Comparison of ENCODE assay signal across 17 cellular contexts in genomic region chr9:135080286-135081263, GRCh38. TPM values are rescaled to one million over a fixed set of nuclear protein-coding genes. Genes with fewer than 3 reads are reported as not detected.
DNase-seq lines count a peak whose midpoint lies in the region; ATAC-seq and TF ChIP-seq lines count a peak whose summit lies in the region.
"Had no signal": no experiment of that assay in that cellular context is flagged by ENCODE, and none has a peak within 500 bp of the region (broad histone marks: within the 10 kb centered on the region; RNA-seq: fewer than 3 reads in every experiment).

No MANE protein-coding gene starts in this region.

- H3K4me3 ChIP-seq in WERI-Rb-1 (ENCODE audit: low read depth, low read length) (no peak overlapping the region), lower lobe of right lung (no peak overlapping the region), suprapubic skin (no peak overlapping the region)

- TF ChIP-seq CTCF in WERI-Rb-1 (IDR thresholded peaks at IDR 0.05; ENCODE audit: low read depth, low read length), result peak; percentile 40
- TF ChIP-seq CTCF in lower lobe of right lung (IDR thresholded peaks at IDR 0.05), result no peak
- TF ChIP-seq CTCF in suprapubic skin (IDR thresholded peaks at IDR 0.05), result no peak
- no peak for TF ChIP-seq CTCF in GM20000 (IDR thresholded peaks at IDR 0.05; ENCODE audit: extremely low read depth, missing control alignments)

- TF ChIP-seq POLR2A in suprapubic skin (IDR thresholded peaks at IDR 0.05), result no peak

- peak; percentile 34 for DNase-seq in activated effector memory CD4-positive, alpha-beta T cell treated with anti-CD3 and anti-CD28 coated beads, Interleukin-2, amount 50 U/mL, for 16 hours
- DNase-seq in activated effector memory CD4-positive, alpha-beta T cell treated with Interleukin-2 at 50 U/mL for 16 hours, result no peak
- DNase-seq in WERI-Rb-1, result peak; percentile 60
- peak; percentile 25 for DNase-seq in lower lobe of right lung
- DNase-seq in suprapubic skin (ENCODE audit: low spot score in 2 of 2), result peak; percentile 46 to 65
- DNase-seq in SW 1271 (lab: John Stamatoyannopoulos, UW), result no peak
- DNase-seq in GM20000 (ENCODE audit: low spot score), result no peak
- DNase-seq: Calu3; CD4-positive, CD25-positive, alpha-beta regulatory T cell; DND-41; GDM1; GOT3; KBM-7; NCI-H1092; NCI-H446 treated with DMSO at 0.1 percent for 48 hours; SIG-M5 had no signal

- H3K9me3 ChIP-seq in WERI-Rb-1 (ENCODE audit: severe bottlenecking) (no peaks in the 10 kb centered on the region), lower lobe of right lung (no peaks in the 10 kb centered on the region), suprapubic skin (no peaks in the 10 kb centered on the region)

- intact Hi-C loops in lower lobe of right lung (cut with DNase I), result no loop called here

- H3K27ac ChIP-seq in WERI-Rb-1, result peak overlapping the region; percentile 95
- no peak overlapping the region for H3K27ac ChIP-seq in lower lobe of right lung
- H3K27ac ChIP-seq in suprapubic skin, result no peak overlapping the region

- 86% methylated on average over 26 of the region's 26 CpGs for WGBS in suprapubic skin

- no peaks in the 10 kb centered on the region for H3K27me3 ChIP-seq in WERI-Rb-1 (ENCODE audit: insufficient read depth, low read depth, severe bottlenecking)
- peaks cover 25% of the 10 kb centered on the region for H3K27me3 ChIP-seq in lower lobe of right lung (ENCODE audit: low read depth)
- H3K27me3 ChIP-seq in suprapubic skin, result peaks cover 36% of the 10 kb centered on the region

- no peak for TF ChIP-seq EP300 in suprapubic skin (IDR thresholded peaks at IDR 0.05)

- H3K4me1 ChIP-seq in lower lobe of right lung (peaks cover 10% of the 10 kb centered on the region), suprapubic skin (peaks cover 23% of the 10 kb centered on the region)

- ATAC-seq in lower lobe of right lung (no peak), HG02678 (IDR thresholded peaks at IDR 0.05; ENCODE audit: unreplicated experiment) (no peak)

- H3K36me3 ChIP-seq in WERI-Rb-1 (peaks cover 77% of the 10 kb centered on the region), lower lobe of right lung (no peaks in the 10 kb centered on the region), suprapubic skin (no peaks in the 10 kb centered on the region)

RNA-seq across cellular contexts. Expression of gene OLFM1, which starts 6.9 kb away (rescaled TPM):
- total RNA-seq in lower lobe of right lung, result 24.1 TPM
- total RNA-seq in suprapubic skin, result 10 to 100 TPM in 2 of 4 donors, 1 to 10 TPM in 2; 4.0 to 15.4 (median 11.7) TPM
- total RNA-seq: CD4-positive, CD25-positive, alpha-beta regulatory T cell had no signal

Comparison
In these comparisons a context has a peak if more than half of its experiments do, and no peak if none do; other contexts are left out.
1. DNase-seq: peak in activated effector memory CD4-positive, alpha-beta T cell treated with anti-CD3 and anti-CD28 coated beads, Interleukin-2, amount 50 U/mL, for 16 hours (single experiment), WERI-Rb-1 (single experiment), lower lobe of right lung (single experiment) and suprapubic skin (2 of 2); none in activated effector memory CD4-positive, alpha-beta T cell treated with Interleukin-2 at 50 U/mL for 16 hours (single experiment), SW 1271 (0 of 2) and GM20000 (single experiment).